Comparison of ENCODE assay signal across 13 cellular contexts in the genomic region with DNA sequence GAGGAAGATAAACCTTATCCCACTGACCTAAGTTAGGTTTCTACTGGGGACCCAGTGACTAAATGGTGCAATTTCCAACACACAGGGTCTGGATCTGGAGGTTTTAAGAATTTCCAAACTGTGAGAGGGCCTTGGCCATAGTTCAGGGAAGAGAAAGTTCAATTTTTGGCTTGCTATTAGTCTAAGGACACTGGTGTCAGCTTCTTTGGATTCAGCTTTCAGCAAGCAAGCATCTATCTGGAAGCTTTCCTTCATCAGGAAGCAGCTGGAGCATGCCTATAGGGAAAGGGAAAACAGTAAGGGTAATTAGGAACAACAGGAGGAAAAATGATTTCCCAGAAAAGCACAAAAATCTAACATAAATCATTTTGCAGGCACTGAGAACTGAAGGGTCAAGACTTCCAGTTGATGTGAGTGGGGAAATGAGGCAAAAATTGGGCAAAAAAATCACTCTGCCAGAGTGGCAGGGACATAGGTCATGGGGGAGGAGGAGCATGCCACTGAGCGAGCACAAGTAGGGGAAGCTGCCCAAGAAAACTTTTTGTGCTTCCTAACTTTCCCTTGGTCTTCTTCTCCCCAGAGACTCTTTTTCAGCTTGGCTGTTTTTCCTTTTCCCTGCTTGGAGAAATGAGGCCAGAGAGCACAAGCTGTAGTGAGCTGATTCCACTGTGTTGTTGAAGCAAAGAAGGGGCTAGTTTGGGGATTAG.
"Had no signal": no experiment of that assay in that cellular context is flagged by ENCODE, and none has a peak within 500 bp of the region (broad histone marks: within the 10 kb centered on the region; RNA-seq: fewer than 3 reads in every experiment).

No MANE protein-coding gene starts in this region.

- H3K9me3 Mint-ChIP-seq: activated naive CD4-positive, alpha-beta T cell treated with anti-CD3 and anti-CD28 coated beads for 36 hours; stimulated activated naive B cell treated with anti-CD40 and anti-IgM and Interleukin-4, amounts not matched to agents 10 μg/mL and 1 μg/mL and 100 μg/mL, for 72 hours had no signal

- H3K27me3 Mint-ChIP-seq: naive thymus-derived CD4-positive, alpha-beta T cell; stimulated activated naive B cell treated with anti-CD40 and anti-IgM and Interleukin-4, amounts not matched to agents 10 μg/mL and 1 μg/mL and 100 μg/mL, for 72 hours had no signal

- DNase-seq: activated CD4-positive, CD25-positive, alpha-beta regulatory T cell treated with anti-CD3 and anti-CD28 coated beads, Interleukin-2, amount 50 U/mL, for 72 hours; activated naive CD4-positive, alpha-beta T cell treated with anti-CD3 and anti-CD28 coated beads for 36 hours; activated T-cell treated with anti-CD3 and anti-CD28 coated beads for 4 hours; erythroblast; naive thymus-derived CD4-positive, alpha-beta T cell; nucleus accumbens; stimulated activated naive B cell treated with anti-CD40 and anti-IgM and Interleukin-4, amounts not matched to agents 10 μg/mL and 1 μg/mL and 100 μg/mL, for 72 hours; substantia nigra; T-helper 1 cell; transverse colon had no signal

- H3K4me3 Mint-ChIP-seq: activated naive CD4-positive, alpha-beta T cell treated with anti-CD3 and anti-CD28 coated beads for 36 hours; naive thymus-derived CD4-positive, alpha-beta T cell; stimulated activated naive B cell treated with anti-CD40 and anti-IgM and Interleukin-4, amounts not matched to agents 10 μg/mL and 1 μg/mL and 100 μg/mL, for 72 hours had no signal

- H3K9me3 ChIP-seq: adrenal gland had no signal

- H3K4me1 Mint-ChIP-seq: naive thymus-derived CD4-positive, alpha-beta T cell; stimulated activated naive B cell treated with anti-CD40 and anti-IgM and Interleukin-4, amounts not matched to agents 10 μg/mL and 1 μg/mL and 100 μg/mL, for 72 hours had no signal

- H3K27ac ChIP-seq: cardiac muscle cell had no signal

- H3K27me3 ChIP-seq: adrenal gland, cardiac muscle cell, transverse colon had no signal

- H3K36me3 ChIP-seq: adrenal gland, cardiac muscle cell, transverse colon had no signal

- ATAC-seq: naive thymus-derived CD4-positive, alpha-beta T cell; SK-N-SH treated with all-trans-retinoic acid at 6 μM for 48 hours; stimulated activated naive B cell treated with anti-CD40 and anti-IgM and Interleukin-4, amounts not matched to agents 10 μg/mL and 1 μg/mL and 100 μg/mL, for 72 hours had no signal

- H3K27ac Mint-ChIP-seq: activated naive CD4-positive, alpha-beta T cell treated with anti-CD3 and anti-CD28 coated beads for 36 hours; naive thymus-derived CD4-positive, alpha-beta T cell; stimulated activated naive B cell treated with anti-CD40 and anti-IgM and Interleukin-4, amounts not matched to agents 10 μg/mL and 1 μg/mL and 100 μg/mL, for 72 hours had no signal

- H3K36me3 Mint-ChIP-seq: naive thymus-derived CD4-positive, alpha-beta T cell; stimulated activated naive B cell treated with anti-CD40 and anti-IgM and Interleukin-4, amounts not matched to agents 10 μg/mL and 1 μg/mL and 100 μg/mL, for 72 hours had no signal

- H3K4me1 ChIP-seq: adrenal gland, transverse colon had no signal

- H3K4me3 ChIP-seq: adrenal gland, cardiac muscle cell, transverse colon had no signal
